ENCODE assay signal across 25 cellular contexts in genomic region chr4:3415471-3416141, GRCh38. TPM values are rescaled to one million over a fixed set of nuclear protein-coding genes. Genes with fewer than 3 reads are reported as not detected.
A peak's percentile ranks its signal among the peaks of the same experiment; 100 is the strongest.
DNase-seq lines count a peak whose midpoint lies in the region; FAIRE-seq and TF ChIP-seq lines count a peak whose summit lies in the region.
"Had no signal": no experiment of that assay in that cellular context is flagged by ENCODE, and none has a peak within 500 bp of the region (broad histone marks: within the 10 kb centered on the region; RNA-seq: fewer than 3 reads in every experiment).

No MANE protein-coding gene starts in this region.

- TF ChIP-seq CTCF in kidney (IDR thresholded peaks at IDR 0.05; ENCODE audit: borderline replicate concordance, extremely low read depth, insufficient read depth) (no peak), sigmoid colon (IDR thresholded peaks at IDR 0.05) (no peak), Calu3 (IDR thresholded peaks at IDR 0.05; ENCODE audit: unreplicated experiment) (no peak)

- BruUV-seq in Calu3 (replicated peaks; lab: Mats Ljungman, UMichigan): no TSS peak

- no peak for TF ChIP-seq EP300 in sigmoid colon (IDR thresholded peaks at IDR 0.05)

- H3K9me3 Mint-ChIP-seq in Calu3 (ENCODE audit: low read depth, unreplicated experiment): no peaks in the 10 kb centered on the region
- H3K9me3 Mint-ChIP-seq: nephron; T-helper 2 cell treated with Interferon-gamma antibody and Interleukin-4, amounts not matched to agents 5 μg/mL and 100 μg/mL, for 36 hours had no signal

- FAIRE-seq in kidney (lab: Jason Lieb, UNC): no peak
- FAIRE-seq: A204.1, H54 had no signal

- intact Hi-C loops in kidney (cut with DNase I) (no loop called here), sigmoid colon (cut with DNase I) (no loop called here), Calu3 (cut with micrococcal nuclease; ENCODE audit: unreplicated experiment) (no loop called here)

- TF ChIP-seq POLR2A in sigmoid colon (IDR thresholded peaks at IDR 0.05): no peak

- peak overlapping the region; percentile 25; the same call in 1 of the 2 replicates for H3K27ac ChIP-seq in SJCRH30
- H3K27ac ChIP-seq in kidney (ENCODE audit: low read depth in 2 of 2, low read length in 2 of 2): no peak overlapping the region
- H3K27ac ChIP-seq in sigmoid colon: no peak overlapping the region
- H3K27ac ChIP-seq: body of pancreas, KMS-11, stomach, transverse colon, VCaP had no signal

- no peaks in the 10 kb centered on the region for H3K36me3 Mint-ChIP-seq in Calu3 (ENCODE audit: insufficient read depth, unreplicated experiment)

- H3K27ac Mint-ChIP-seq in Calu3 (ENCODE audit: unreplicated experiment): no peak overlapping the region
- H3K27ac Mint-ChIP-seq: T-helper 2 cell treated with Interferon-gamma antibody and Interleukin-4, amounts not matched to agents 5 μg/mL and 100 μg/mL, for 36 hours had no signal

- DNase-seq in NCI-H510A treated with DMSO at 0.1 percent for 48 hours (lab: John Stamatoyannopoulos, UW) (peak; percentile 10), NCI-H510A (lab: John Stamatoyannopoulos, UW) (no peak), SJCRH30 (peak; percentile 44 to 46), kidney (peak; percentile 46), sigmoid colon (peak; percentile 43), LoVo (ENCODE audit: low spot score) (no peak), Calu3 (no peak)
- no peak for DNase-seq in stimulated activated CD4-positive, alpha-beta T cell treated with anti-CD3 and anti-CD28 coated beads, Interleukin-4, amount 100 ng/mL, for 24 hours
- DNase-seq: BE2C; body of pancreas; COR-L47; DND-41; effector memory CD4-positive, alpha-beta T cell; foreskin fibroblast; MV-4-11; NCI-H187; stimulated activated CD8-positive, alpha-beta memory T cell treated with anti-CD3 and anti-CD28 coated beads, Interleukin-4, amount 100 ng/mL, for 48 hours; stomach; transverse colon had no signal

- no peaks in the 10 kb centered on the region for H3K27me3 Mint-ChIP-seq in Calu3 (ENCODE audit: unreplicated experiment)

- H3K4me1 ChIP-seq in SJCRH30 (peaks cover 25% of the 10 kb centered on the region), kidney (ENCODE audit: control insufficient read depth in 1 of 2, insufficient read depth in 1 of 2, low read depth in 1 of 2, low read length in 2 of 2) (no peaks in the 10 kb centered on the region), sigmoid colon (no peaks in the 10 kb centered on the region)
- H3K4me1 ChIP-seq: BE2C, body of pancreas, stomach, transverse colon had no signal

- H3K27me3 ChIP-seq in SJCRH30 (no peaks in the 10 kb centered on the region), sigmoid colon (no peaks in the 10 kb centered on the region)
- H3K27me3 ChIP-seq: BE2C, body of pancreas, stomach, transverse colon had no signal

- H3K36me3 ChIP-seq in SJCRH30 (peaks cover 11% of the 10 kb centered on the region; the same call in 1 of the 2 replicates), kidney (ENCODE audit: control insufficient read depth in 1 of 2, insufficient read depth in 2 of 2, low read length in 2 of 2) (peaks cover 10 to 20% of the 10 kb centered on the region in 2 donors), sigmoid colon (peaks cover 0 to 42% (median 15%) of the 10 kb centered on the region in 4 donors)
- H3K36me3 ChIP-seq: BE2C had no signal

- H3K9ac ChIP-seq in kidney (ENCODE audit: low read length in 2 of 2): no peak overlapping the region
- H3K9ac ChIP-seq: KMS-11 had no signal

- H3K9me3 ChIP-seq in SJCRH30 (replicated peaks): no peaks in the 10 kb centered on the region
- no peaks in the 10 kb centered on the region for H3K9me3 ChIP-seq in kidney (ENCODE audit: control insufficient read depth in 1 of 2, low read length in 2 of 2)
- H3K9me3 ChIP-seq in sigmoid colon: no peaks in the 10 kb centered on the region
- H3K9me3 ChIP-seq: BE2C, body of pancreas, stomach, transverse colon had no signal

- H3K4me3 Mint-ChIP-seq in Calu3 (ENCODE audit: low read depth, unreplicated experiment): no peak overlapping the region
- H3K4me3 Mint-ChIP-seq: nephron; T-helper 2 cell treated with Interferon-gamma antibody and Interleukin-4, amounts not matched to agents 5 μg/mL and 100 μg/mL, for 36 hours had no signal

- CTCF ChIA-PET in Calu3 (lab: Charles Lee): no interaction called here

- WGBS in sigmoid colon, 2 donors: 93 to 94% methylated on average over 33 of the region's 33 CpGs

- H3K4me3 ChIP-seq in SJCRH30 (no peak overlapping the region), kidney (ENCODE audit: low read length in 2 of 2) (no peak overlapping the region), sigmoid colon (no peak overlapping the region)
- H3K4me3 ChIP-seq: body of pancreas, stomach, transverse colon had no signal

- no peaks in the 10 kb centered on the region for H3K4me1 Mint-ChIP-seq in Calu3 (ENCODE audit: low read depth, unreplicated experiment)

RNA-seq across cellular contexts. Expression of gene HGFAC, which starts 26.2 kb away (rescaled TPM):
- total RNA-seq in SJCRH30 (2014; rRNA removed; shearing (Covaris generic)): 0.12 and 0.63 TPM in 2 replicates
- total RNA-seq in kidney (1.6 TPM), sigmoid colon (under 1 TPM; 0.33 to 0.55 (median 0.38) TPM), Calu3 (2022) (not detected in 2 replicates)
- polyA plus RNA-seq in kidney (ENCODE audit: insufficient read depth, low read depth, low replicate concordance) (0.86 TPM), sigmoid colon (under 1 TPM in 1 of 3 donors, not detected in 2; 0.22 TPM)
- total RNA-seq: stomach, transverse colon had no signal

RNA-seq across cellular contexts. Expression of gene DOK7, which starts 47.5 kb away (rescaled TPM):
- total RNA-seq in SJCRH30 (2014; rRNA removed; shearing (Covaris generic)): 8.6 and 9.6 TPM in 2 replicates
- 7.0 TPM for total RNA-seq in kidney
- polyA plus RNA-seq in kidney (ENCODE audit: insufficient read depth, low read depth, low replicate concordance): 1.2 TPM
- total RNA-seq in sigmoid colon: 1 to 10 TPM in 1 of 4 donors, not detected in 3; 1.9 TPM
- 1 to 10 TPM in 1 of 3 donors, under 1 TPM in 1, not detected in 1; 0.85 to 1.2 TPM for polyA plus RNA-seq in sigmoid colon
- total RNA-seq in Calu3 (2022): 2.7 and 3.3 TPM in 2 replicates

Comparison
In these comparisons a context has a peak if more than half of its experiments do, and no peak if none do; other contexts are left out.
1. DNase-seq: peak in NCI-H510A treated with DMSO at 0.1 percent for 48 hours (single experiment), SJCRH30 (2 of 2), kidney (single experiment) and sigmoid colon (single experiment); none in NCI-H510A (single experiment), LoVo (single experiment), stimulated activated CD4-positive, alpha-beta T cell treated with anti-CD3 and anti-CD28 coated beads, Interleukin-4, amount 100 ng/mL, for 24 hours (single experiment) and Calu3 (single experiment).